Comparison of ENCODE assay signal across 8 cellular contexts in the genomic region with DNA sequence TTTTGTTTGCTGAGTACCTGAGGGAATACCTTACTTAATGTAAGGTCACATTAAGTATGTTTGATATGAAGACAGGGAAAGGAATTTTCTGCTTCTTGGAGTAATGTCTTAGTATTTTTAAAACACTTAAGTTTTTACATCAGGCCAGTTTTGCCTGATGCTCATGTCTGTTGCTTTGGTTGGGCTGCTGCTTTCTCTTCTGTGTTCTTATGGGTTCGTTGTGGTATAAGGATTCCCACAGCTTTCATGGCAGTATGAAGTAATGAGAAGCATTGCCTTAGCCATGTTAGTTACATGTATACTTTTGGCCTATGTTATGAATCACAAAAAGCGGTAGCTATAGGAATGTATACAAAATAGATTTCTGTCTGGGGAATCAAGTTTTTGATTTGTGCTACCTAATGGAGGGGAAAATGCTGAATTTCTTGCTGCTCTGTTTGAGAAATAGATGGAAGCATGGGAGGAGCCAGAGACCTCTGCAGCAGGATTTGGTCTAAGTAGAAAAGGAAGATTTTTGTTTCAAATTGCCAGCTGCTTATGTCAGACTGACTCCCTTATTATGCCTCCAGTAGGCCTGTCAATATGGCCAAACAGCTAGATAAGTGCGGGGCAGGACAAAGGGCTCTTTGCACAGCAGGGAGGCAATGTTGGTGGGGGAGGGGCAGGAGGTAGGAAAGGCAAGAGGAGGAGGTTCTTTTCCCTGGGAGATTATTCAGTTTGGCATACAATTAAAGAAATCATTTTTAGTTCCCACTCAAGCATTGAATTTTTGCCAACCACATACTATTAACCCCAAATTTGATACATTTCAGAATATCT. TPM values are rescaled to one million over a fixed set of nuclear protein-coding genes. Genes with fewer than 3 reads are reported as not detected.
DNase-seq lines count a peak whose midpoint lies in the region; ATAC-seq, FAIRE-seq and TF ChIP-seq lines count a peak whose summit lies in the region.
"Had no signal": no experiment of that assay in that cellular context is flagged by ENCODE, and none has a peak within 500 bp of the region (broad histone marks: within the 10 kb centered on the region; RNA-seq: fewer than 3 reads in every experiment).

No MANE protein-coding gene starts in this region.

- H3K9me3 Mint-ChIP-seq in endodermal cell, result no peaks in the 10 kb centered on the region
- no peaks in the 10 kb centered on the region for H3K9me3 Mint-ChIP-seq in naive thymus-derived CD8-positive, alpha-beta T cell

- CTCF ChIA-PET in HEK293 (lab: Yijun Ruan, JAX), result interaction anchor here (0.6 to 1.5 kb wide), 4 partner anchors 14 to 201 kb away, joined by 3 to 4 read pairs (median 3); no protein-coding TSS in a partner anchor

- H3K27me3 ChIP-seq in endodermal cell (ENCODE audit: control insufficient read depth, insufficient read depth, low read length, poor library complexity, severe bottlenecking), result no peaks in the 10 kb centered on the region

- no peaks in the 10 kb centered on the region for H3K27me3 Mint-ChIP-seq in endodermal cell (ENCODE audit: insufficient read depth)
- peaks cover 0 to 2% (median 0%) of the 10 kb centered on the region in 5 donors for H3K27me3 Mint-ChIP-seq in naive thymus-derived CD8-positive, alpha-beta T cell

- H3K4me1 Mint-ChIP-seq in endodermal cell, result peaks cover 58% of the 10 kb centered on the region
- H3K4me1 Mint-ChIP-seq in naive thymus-derived CD8-positive, alpha-beta T cell, result peaks cover 44 to 90% (median 75%) of the 10 kb centered on the region in 4 donors

- DNase-seq in NCI-H774 (lab: John Stamatoyannopoulos, UW), result peak; percentile 45
- peak; percentile 96 for DNase-seq in endodermal cell
- no peak for DNase-seq in naive thymus-derived CD8-positive, alpha-beta T cell
- DNase-seq in HTR-8/SVneo (ENCODE audit: insufficient read length, low spot score), result no peak
- DNase-seq in amniotic stem cell (lab: John Stamatoyannopoulos, UW), result no peak
- DNase-seq in AG08395 (ENCODE audit: low spot score), result no peak

- peak overlapping the region; percentile 46 for H3K27ac ChIP-seq in HEK293 (ENCODE audit: extremely low read depth, low read depth, low read length)
- H3K27ac ChIP-seq in endodermal cell (ENCODE audit: low read depth, low read length), result peak overlapping the region; percentile 91

- POLR2A ChIA-PET in HEK293 (lab: Yijun Ruan, JAX), result interaction anchor here (0.6 to 1.3 kb wide), 4 partner anchors 12 to 39 kb away, joined by 3 read pairs; partner anchors contain the start of gene THUMPD3
- POLR2A ChIA-PET in naive thymus-derived CD8-positive, alpha-beta T cell (lab: Charles Lee), result interaction anchor here (1.2 kb wide), 1 partner anchor 40 kb away, joined by 4 read pairs; the partner anchor contains the start of gene THUMPD3

- H3K4me3 ChIP-seq in HEK293 (ENCODE audit: low read depth, low read length) (peak overlapping the region; percentile 16), endodermal cell (ENCODE audit: low read length) (peak overlapping the region; percentile 88)

- H3K9me3 ChIP-seq in HEK293 (ENCODE audit: control insufficient read depth, insufficient read depth, low read depth, low read length) (no peaks in the 10 kb centered on the region), endodermal cell (ENCODE audit: control insufficient read depth, low read length) (no peaks in the 10 kb centered on the region)

- FAIRE-seq in HTR-8/SVneo (lab: Jason Lieb, UNC), result no peak
- FAIRE-seq: TTC549 had no signal

- H3K27ac Mint-ChIP-seq in endodermal cell, result peak overlapping the region; percentile 93
- peak overlapping the region in 6 of 10 donors; percentile 11 to 75 (median 42) for H3K27ac Mint-ChIP-seq in naive thymus-derived CD8-positive, alpha-beta T cell

- H3K9ac ChIP-seq in endodermal cell (ENCODE audit: extremely low read depth, low read length, poor library complexity, severe bottlenecking), result peak overlapping the region; percentile 42

- H3K4me1 ChIP-seq in HEK293 (ENCODE audit: control insufficient read depth, insufficient read depth, low read length) (peaks cover 45% of the 10 kb centered on the region), endodermal cell (ENCODE audit: control insufficient read depth, insufficient read depth, low read length) (peaks cover 6% of the 10 kb centered on the region)

- H3K36me3 Mint-ChIP-seq in endodermal cell (ENCODE audit: low read depth), result peaks cover 2% of the 10 kb centered on the region
- H3K36me3 Mint-ChIP-seq in naive thymus-derived CD8-positive, alpha-beta T cell, result peaks cover 0 to 4% (median 2%) of the 10 kb centered on the region in 3 donors

- H3K4me3 Mint-ChIP-seq in endodermal cell, result peak overlapping the region; percentile 97
- peak overlapping the region in 9 of 10 donors; percentile 3 to 92 (median 38) for H3K4me3 Mint-ChIP-seq in naive thymus-derived CD8-positive, alpha-beta T cell

- no peak for TF ChIP-seq CTCF in HEK293 (tag by site-specific recombination; IDR thresholded peaks at IDR 0.05)
- no peak for TF ChIP-seq CTCF in endodermal cell (conservative IDR thresholded peaks at IDR 0.05)

- ATAC-seq in naive thymus-derived CD8-positive, alpha-beta T cell, result no peak

- H3K36me3 ChIP-seq in HEK293 (ENCODE audit: control insufficient read depth in 2 of 2, insufficient read depth in 1 of 2, low read length in 2 of 2), result no peaks in the 10 kb centered on the region
- no peaks in the 10 kb centered on the region for H3K36me3 ChIP-seq in endodermal cell (ENCODE audit: control insufficient read depth, insufficient read depth, low read length)

- WGBS in endodermal cell (ENCODE audit: insufficient coverage in 1 of 2, insufficient read length in 1 of 2), 2 experiments, result 7% methylated on average over 3 of the region's 3 CpGs; no CpG with 5 or more reads in 1 of the 2 experiments

TF ChIP-seq in HEK293, 187 proteins besides CTCF, POLR2A, EP300 and RAD21 (continues in another document):
- TF ChIP-seq, protein P1, sequence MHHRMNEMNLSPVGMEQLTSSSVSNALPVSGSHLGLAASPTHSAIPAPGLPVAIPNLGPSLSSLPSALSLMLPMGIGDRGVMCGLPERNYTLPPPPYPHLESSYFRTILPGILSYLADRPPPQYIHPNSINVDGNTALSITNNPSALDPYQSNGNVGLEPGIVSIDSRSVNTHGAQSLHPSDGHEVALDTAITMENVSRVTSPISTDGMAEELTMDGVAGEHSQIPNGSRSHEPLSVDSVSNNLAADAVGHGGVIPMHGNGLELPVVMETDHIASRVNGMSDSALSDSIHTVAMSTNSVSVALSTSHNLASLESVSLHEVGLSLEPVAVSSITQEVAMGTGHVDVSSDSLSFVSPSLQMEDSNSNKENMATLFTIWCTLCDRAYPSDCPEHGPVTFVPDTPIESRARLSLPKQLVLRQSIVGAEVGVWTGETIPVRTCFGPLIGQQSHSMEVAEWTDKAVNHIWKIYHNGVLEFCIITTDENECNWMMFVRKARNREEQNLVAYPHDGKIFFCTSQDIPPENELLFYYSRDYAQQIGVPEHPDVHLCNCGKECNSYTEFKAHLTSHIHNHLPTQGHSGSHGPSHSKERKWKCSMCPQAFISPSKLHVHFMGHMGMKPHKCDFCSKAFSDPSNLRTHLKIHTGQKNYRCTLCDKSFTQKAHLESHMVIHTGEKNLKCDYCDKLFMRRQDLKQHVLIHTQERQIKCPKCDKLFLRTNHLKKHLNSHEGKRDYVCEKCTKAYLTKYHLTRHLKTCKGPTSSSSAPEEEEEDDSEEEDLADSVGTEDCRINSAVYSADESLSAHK (tag by site-specific recombination; IDR thresholded peaks at IDR 0.05), result peak; percentile 22; the same call in 1 of the 2 replicates
- TF ChIP-seq ZNF521 (tag by site-specific recombination; IDR thresholded peaks at IDR 0.05), result no peak
- no peak for TF ChIP-seq ZNF585B (tag by site-specific recombination; IDR thresholded peaks at IDR 0.05)
- TF ChIP-seq, protein P2, sequence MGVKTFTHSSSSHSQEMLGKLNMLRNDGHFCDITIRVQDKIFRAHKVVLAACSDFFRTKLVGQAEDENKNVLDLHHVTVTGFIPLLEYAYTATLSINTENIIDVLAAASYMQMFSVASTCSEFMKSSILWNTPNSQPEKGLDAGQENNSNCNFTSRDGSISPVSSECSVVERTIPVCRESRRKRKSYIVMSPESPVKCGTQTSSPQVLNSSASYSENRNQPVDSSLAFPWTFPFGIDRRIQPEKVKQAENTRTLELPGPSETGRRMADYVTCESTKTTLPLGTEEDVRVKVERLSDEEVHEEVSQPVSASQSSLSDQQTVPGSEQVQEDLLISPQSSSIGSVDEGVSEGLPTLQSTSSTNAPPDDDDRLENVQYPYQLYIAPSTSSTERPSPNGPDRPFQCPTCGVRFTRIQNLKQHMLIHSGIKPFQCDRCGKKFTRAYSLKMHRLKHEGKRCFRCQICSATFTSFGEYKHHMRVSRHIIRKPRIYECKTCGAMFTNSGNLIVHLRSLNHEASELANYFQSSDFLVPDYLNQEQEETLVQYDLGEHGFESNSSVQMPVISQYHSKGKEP (tag by site-specific recombination; IDR thresholded peaks at IDR 0.05), result no peak
- peak; percentile 80; the same call in 1 of the 2 replicates for TF ChIP-seq TRIM28 (IDR thresholded peaks at IDR 0.05; ENCODE audit: borderline replicate concordance, low read length)
- TF ChIP-seq PRDM1 (tag by site-specific recombination; IDR thresholded peaks at IDR 0.05), result no peak
- TF ChIP-seq ZNF677 (tag by site-specific recombination; IDR thresholded peaks at IDR 0.05), result no peak
- peak; percentile 53; the same call in 1 of the 2 replicates for TF ChIP-seq FEZF1 (tag by site-specific recombination; IDR thresholded peaks at IDR 0.05)

RNA-seq across cellular contexts. Expression of gene SETD5, which starts 5.2 kb away (rescaled TPM):
- 100 to 1,000 TPM; 261 to 289 TPM for total RNA-seq in endodermal cell
- polyA plus RNA-seq in endodermal cell (2013, experiment 1 of 2), result 232 TPM
- polyA plus RNA-seq in endodermal cell (2013, experiment 2 of 2), result 214 TPM
- total RNA-seq in naive thymus-derived CD8-positive, alpha-beta T cell, result 100 to 1,000 TPM; 143 to 146 TPM
- 10 to 100 TPM; 16.0 to 43.0 (median 24.7) TPM for polyA plus RNA-seq in naive thymus-derived CD8-positive, alpha-beta T cell

RNA-seq across cellular contexts. Expression of gene THUMPD3, which starts 39.8 kb away (rescaled TPM):
- total RNA-seq in endodermal cell, result 10 to 100 TPM; 55.7 to 61.8 TPM
- polyA plus RNA-seq in endodermal cell (2013, experiment 1 of 2), result 58.0 TPM
- 62.1 TPM for polyA plus RNA-seq in endodermal cell (2013, experiment 2 of 2)
- total RNA-seq in naive thymus-derived CD8-positive, alpha-beta T cell, result 10 to 100 TPM; 42.6 to 43.3 TPM
- polyA plus RNA-seq in naive thymus-derived CD8-positive, alpha-beta T cell, result 10 to 100 TPM; 22.7 to 30.8 (median 23.5) TPM

Comparison
In these comparisons a context has a peak if more than half of its experiments do, and no peak if none do; other contexts are left out.
1. DNase-seq: peak in NCI-H774 (single experiment) and endodermal cell (single experiment); none in naive thymus-derived CD8-positive, alpha-beta T cell (0 of 10), HTR-8/SVneo (single experiment), amniotic stem cell (single experiment) and AG08395 (single experiment).